ENCODE assay signal across 14 cellular contexts in the genomic region with DNA sequence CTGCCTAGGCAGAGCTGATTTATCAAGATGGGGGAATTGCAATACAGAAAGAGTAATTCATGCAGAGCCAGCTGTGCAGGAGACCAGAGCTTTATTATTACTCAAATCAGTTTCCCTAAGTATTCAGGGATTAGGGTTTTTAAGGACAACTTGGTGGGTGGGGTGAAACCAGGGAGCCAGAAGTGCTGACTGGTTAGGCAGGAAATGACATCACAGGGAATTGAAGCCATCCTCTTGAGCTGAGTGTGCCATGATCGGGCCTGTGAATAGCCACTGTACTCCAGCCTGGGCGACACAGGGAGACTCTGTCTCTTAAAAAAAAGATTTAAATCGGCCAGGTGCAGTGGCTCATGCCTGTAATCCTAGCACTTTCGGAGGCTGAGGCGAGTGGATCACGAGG. TPM values are rescaled to one million over a fixed set of nuclear protein-coding genes. Genes with fewer than 3 reads are reported as not detected.
A peak's percentile ranks its signal among the peaks of the same experiment; 100 is the strongest.
DNase-seq lines count a peak whose midpoint lies in the region; ATAC-seq and TF ChIP-seq lines count a peak whose summit lies in the region.
"Had no signal": no experiment of that assay in that cellular context is flagged by ENCODE, and none has a peak within 500 bp of the region (broad histone marks: within the 10 kb centered on the region; RNA-seq: fewer than 3 reads in every experiment).

No MANE protein-coding gene starts in this region.

- no peak for ATAC-seq in activated naive CD8-positive, alpha-beta T cell treated with anti-CD3 and anti-CD28 coated beads, Interleukin-2, amount 50 U/mL, for 24 hours
- no peak for ATAC-seq in HG02852 (IDR thresholded peaks at IDR 0.05; ENCODE audit: unreplicated experiment)
- ATAC-seq: activated CD4-positive, CD25-positive, alpha-beta regulatory T cell treated with anti-CD3 and anti-CD28 coated beads, Interleukin-2, amount 50 U/mL, for 24 hours; mucosa of descending colon had no signal

- H3K27me3 ChIP-seq in dorsolateral prefrontal cortex = no peaks in the 10 kb centered on the region
- H3K27me3 ChIP-seq: suprapubic skin had no signal

- no peak for DNase-seq in activated naive CD8-positive, alpha-beta T cell treated with anti-CD3 and anti-CD28 coated beads, Interleukin-2, amount 50 U/mL, for 24 hours
- peak; percentile 58 for DNase-seq in RKO (ENCODE audit: low spot score)
- DNase-seq in dorsolateral prefrontal cortex = no peak
- peak in 6 of 49 donors; percentile 3 to 42 (median 18) for DNase-seq in substantia nigra (lab: John Stamatoyannopoulos, UW)
- DNase-seq in NAMALWA (ENCODE audit: low spot score) = no peak
- DNase-seq in iPS-NIHi7 (ENCODE audit: extremely low spot score) = no peak
- DNase-seq: cortex of kidney, immature natural killer cell, mucosa of descending colon had no signal

- no peaks in the 10 kb centered on the region for H3K9me3 Mint-ChIP-seq in activated naive CD8-positive, alpha-beta T cell (ENCODE audit: low read depth)
- H3K9me3 Mint-ChIP-seq in activated naive CD8-positive, alpha-beta T cell treated with anti-CD3 and anti-CD28 coated beads, Interleukin-2, amount 50 U/mL, for 24 hours = no peaks in the 10 kb centered on the region
- H3K9me3 Mint-ChIP-seq: immature natural killer cell had no signal

- peak overlapping the region; percentile 0 for H3K27ac Mint-ChIP-seq in activated naive CD8-positive, alpha-beta T cell
- H3K27ac Mint-ChIP-seq in activated naive CD8-positive, alpha-beta T cell treated with anti-CD3 and anti-CD28 coated beads, Interleukin-2, amount 50 U/mL, for 24 hours = no peak overlapping the region
- H3K27ac Mint-ChIP-seq: progenitor cell of endocrine pancreas had no signal

- no peak overlapping the region for H3K4me3 Mint-ChIP-seq in activated naive CD8-positive, alpha-beta T cell
- H3K4me3 Mint-ChIP-seq in activated naive CD8-positive, alpha-beta T cell treated with anti-CD3 and anti-CD28 coated beads, Interleukin-2, amount 50 U/mL, for 24 hours = no peak overlapping the region
- H3K4me3 Mint-ChIP-seq: immature natural killer cell had no signal

- intact Hi-C loops in dorsolateral prefrontal cortex (cut with DNase I) = loop anchor here (2.0 to 10.0 kb wide), 2 partner anchors 90 to 300 kb away; a partner anchor contains a TSS

- H3K4me1 Mint-ChIP-seq in activated naive CD8-positive, alpha-beta T cell (ENCODE audit: low read depth) = no peaks in the 10 kb centered on the region
- peaks cover 8% of the 10 kb centered on the region for H3K4me1 Mint-ChIP-seq in activated naive CD8-positive, alpha-beta T cell treated with anti-CD3 and anti-CD28 coated beads, Interleukin-2, amount 50 U/mL, for 24 hours

- H3K36me3 Mint-ChIP-seq in activated naive CD8-positive, alpha-beta T cell = no peaks in the 10 kb centered on the region
- H3K36me3 Mint-ChIP-seq in activated naive CD8-positive, alpha-beta T cell treated with anti-CD3 and anti-CD28 coated beads, Interleukin-2, amount 50 U/mL, for 24 hours (ENCODE audit: low read depth) = no peaks in the 10 kb centered on the region

- no peak for TF ChIP-seq CTCF in dorsolateral prefrontal cortex (IDR thresholded peaks at IDR 0.05 in 54 of 56, conservative IDR thresholded peaks at IDR 0.05 in 2 of 56; ENCODE audit: low read depth in 1 of 56, partially characterized antibody in 56 of 56)

- no peaks in the 10 kb centered on the region for H3K27me3 Mint-ChIP-seq in activated naive CD8-positive, alpha-beta T cell
- H3K27me3 Mint-ChIP-seq in activated naive CD8-positive, alpha-beta T cell treated with anti-CD3 and anti-CD28 coated beads, Interleukin-2, amount 50 U/mL, for 24 hours = no peaks in the 10 kb centered on the region
- H3K27me3 Mint-ChIP-seq: progenitor cell of endocrine pancreas had no signal

- H3K27ac ChIP-seq in dorsolateral prefrontal cortex (peak overlapping the region in 57 of 59 donors; percentile 22 to 97 (median 84)), substantia nigra (ENCODE audit: low read depth, low read length, poor library complexity, severe bottlenecking) (peak overlapping the region; percentile 66)
- H3K27ac ChIP-seq: suprapubic skin had no signal

- no peak overlapping the region for H3K4me3 ChIP-seq in dorsolateral prefrontal cortex
- H3K4me3 ChIP-seq: mucosa of descending colon, suprapubic skin had no signal

RNA-seq across cellular contexts. Expression of a gene that starts 45.3 kb away (rescaled TPM):
- total RNA-seq in dorsolateral prefrontal cortex = 100 to 1,000 TPM in 7 of 120 experiments, 10 to 100 TPM in 113; 45.9 to 132 (median 71.9) TPM
